8 cellular contexts compared by ENCODE assay signal in the genomic region with DNA sequence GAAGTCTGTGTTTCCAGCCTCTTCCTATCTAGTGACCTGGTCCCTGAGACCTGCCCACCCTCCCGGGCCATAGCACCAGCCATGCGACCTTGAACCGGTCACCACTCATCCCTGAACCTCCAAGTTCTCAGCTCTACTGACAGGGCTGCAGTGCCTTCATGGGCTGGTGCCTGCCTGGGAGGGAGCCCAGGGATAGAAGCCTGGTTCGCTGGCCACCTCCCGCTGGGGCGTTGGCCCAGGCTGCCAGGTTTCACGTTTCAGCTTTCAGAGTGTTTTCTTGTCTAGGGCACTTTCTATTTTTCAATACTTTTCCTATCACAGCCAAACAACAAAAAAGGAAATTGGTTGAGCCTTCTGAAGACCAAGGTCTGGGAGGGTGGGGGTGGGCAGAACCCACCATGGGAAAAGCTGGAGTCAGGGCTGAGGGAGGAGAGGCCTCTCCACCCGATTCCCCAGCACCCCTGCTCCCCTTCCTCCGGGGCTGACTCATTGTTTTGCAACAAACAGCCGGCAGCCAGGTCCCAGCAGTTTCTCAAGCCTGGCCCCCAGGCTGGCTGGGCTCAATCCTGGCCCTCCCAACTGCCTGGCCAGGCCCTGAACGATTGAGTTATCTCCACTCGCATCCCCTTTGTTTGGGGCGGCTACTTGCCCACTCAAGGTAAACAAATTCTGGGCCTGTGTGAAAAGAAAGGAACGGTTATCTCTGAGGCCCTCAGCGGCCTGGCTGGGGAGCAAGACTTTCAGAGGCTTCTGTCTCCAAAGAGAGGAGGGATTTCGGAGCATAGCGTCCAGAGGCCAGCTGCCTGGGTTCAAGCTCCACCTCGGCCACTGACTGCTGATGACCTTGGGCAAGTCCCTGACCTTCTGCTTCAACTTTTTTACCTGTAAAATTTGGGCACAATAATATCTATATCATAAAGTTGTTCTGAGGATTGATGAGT. TPM values are rescaled to one million over a fixed set of nuclear protein-coding genes. Genes with fewer than 3 reads are reported as not detected.
DNase-seq lines count a peak whose midpoint lies in the region; ATAC-seq and TF ChIP-seq lines count a peak whose summit lies in the region.

No MANE protein-coding gene starts in this region.

- H3K9me3 Mint-ChIP-seq in stimulated activated effector memory CD8-positive, alpha-beta T cell treated with anti-CD3 and anti-CD28 coated beads, Interleukin-12 subunit alpha, Interleukin-12 subunit beta, amount 100 ng/mL, for 72 hours: no peaks in the 10 kb centered on the region
- peaks cover 14% of the 10 kb centered on the region for H3K9me3 Mint-ChIP-seq in glutamatergic neuron (ENCODE audit: unreplicated experiment)

- no peaks in the 10 kb centered on the region for H3K79me2 ChIP-seq in PC-9 (ENCODE audit: low read depth)

- no peaks in the 10 kb centered on the region for H3K36me3 Mint-ChIP-seq in stimulated activated effector memory CD8-positive, alpha-beta T cell treated with anti-CD3 and anti-CD28 coated beads, Interleukin-12 subunit alpha, Interleukin-12 subunit beta, amount 100 ng/mL, for 72 hours
- H3K36me3 Mint-ChIP-seq in glutamatergic neuron (ENCODE audit: unreplicated experiment): peaks cover 12% of the 10 kb centered on the region

- peak; percentile 77 for DNase-seq in ACHN
- peak; percentile 90 to 91 for DNase-seq in PC-9
- DNase-seq in cardiac fibroblast (ENCODE audit: low read depth in 2 of 2): peak; percentile 86 to 93
- DNase-seq in kidney glomerular epithelial cell (lab: John Stamatoyannopoulos, UW): peak; percentile 70
- no peak for DNase-seq in stimulated activated effector memory CD8-positive, alpha-beta T cell treated with anti-CD3 and anti-CD28 coated beads, Interleukin-12 subunit alpha, Interleukin-12 subunit beta, amount 100 ng/mL, for 72 hours (ENCODE audit: low spot score in 2 of 2)
- DNase-seq in glutamatergic neuron: no peak

- peaks cover 73% of the 10 kb centered on the region for H3F3A ChIP-seq in PC-9 (ENCODE audit: insufficient read depth, low read depth)

- H3K9me2 ChIP-seq in PC-9 (ENCODE audit: insufficient read depth): no peaks in the 10 kb centered on the region

- intact Hi-C loops in PC-9 (cut with micrococcal nuclease; ENCODE audit: unreplicated experiment): loop anchor here (1.0 to 2.0 kb wide), 4 partner anchors 10 to 48 kb away; a partner anchor contains a TSS

- peaks cover 12% of the 10 kb centered on the region for H3K27me3 Mint-ChIP-seq in glutamatergic neuron (ENCODE audit: unreplicated experiment)

- H2AFZ ChIP-seq in PC-9: peak overlapping the region; percentile 48

- in situ Hi-C loops in ACHN (cut with HindIII; ENCODE audit: low pct_ligation_motif_present, low pct_unique_long_range_greater_than_20kb, low sequenced_read_pairs): no loop called here

- no peak overlapping the region for H3K4me3 Mint-ChIP-seq in stimulated activated effector memory CD8-positive, alpha-beta T cell treated with anti-CD3 and anti-CD28 coated beads, Interleukin-12 subunit alpha, Interleukin-12 subunit beta, amount 100 ng/mL, for 72 hours
- no peak overlapping the region for H3K4me3 Mint-ChIP-seq in glutamatergic neuron (ENCODE audit: unreplicated experiment)

- no peaks in the 10 kb centered on the region for H3K27me3 ChIP-seq in PC-9 (ENCODE audit: insufficient read depth, low read depth)

- H4K20me1 ChIP-seq in PC-9 (ENCODE audit: insufficient read depth): no peaks in the 10 kb centered on the region

- H3K4me1 ChIP-seq in HEK293 (ENCODE audit: control insufficient read depth, insufficient read depth, low read length) (peaks cover 11% of the 10 kb centered on the region; the same call in 1 of the 2 replicates), PC-9 (replicated peaks; ENCODE audit: insufficient read depth) (peaks cover 95% of the 10 kb centered on the region)

- POLR2A ChIA-PET in HEK293 (lab: Yijun Ruan, JAX): interaction anchor here (0.7 to 2.8 kb wide), 3 partner anchors 42 to 48 kb away, joined by 3 to 14 read pairs (median 10); a partner anchor contains a TSS
- POLR2A ChIA-PET in PC-9 (lab: Charles Lee; ENCODE audit: unreplicated experiment): interaction anchor here (0.6 to 0.7 kb wide), 4 partner anchors 39 to 82 kb away, joined by 3 to 8 read pairs (median 4); no protein-coding TSS in a partner anchor

- TSS peak; percentile 93 for BruUV-seq in PC-9 (replicated peaks; lab: Mats Ljungman, UMichigan)

- no peak for ATAC-seq in stimulated activated effector memory CD8-positive, alpha-beta T cell treated with anti-CD3 and anti-CD28 coated beads, Interleukin-12 subunit alpha, Interleukin-12 subunit beta, amount 100 ng/mL, for 72 hours
- ATAC-seq in HG03469 (IDR thresholded peaks at IDR 0.05; ENCODE audit: unreplicated experiment): no peak

- H3K9me3 ChIP-seq in HEK293 (ENCODE audit: control insufficient read depth, insufficient read depth, low read depth, low read length): no peaks in the 10 kb centered on the region
- no peaks in the 10 kb centered on the region for H3K9me3 ChIP-seq in PC-9 (ENCODE audit: insufficient read depth, low read depth)

- H3K36me3 ChIP-seq in HEK293 (ENCODE audit: control insufficient read depth in 2 of 2, insufficient read depth in 1 of 2, low read length in 2 of 2): no peaks in the 10 kb centered on the region
- H3K36me3 ChIP-seq in PC-9 (ENCODE audit: low read depth): no peaks in the 10 kb centered on the region

- CTCF ChIA-PET in HEK293 (lab: Yijun Ruan, JAX): interaction anchor here (0.6 to 4.0 kb wide), 4 partner anchors 9 to 351 kb away, joined by 3 to 23 read pairs (median 4); no protein-coding TSS in a partner anchor
- CTCF ChIA-PET in PC-9 (lab: Charles Lee): interaction anchor here (0.6 to 1.0 kb wide), 3 partner anchors 9 to 40 kb away, joined by 4 to 6 read pairs (median 4); no protein-coding TSS in a partner anchor

- no peak for TF ChIP-seq CTCF in HEK293 (tag by site-specific recombination; IDR thresholded peaks at IDR 0.05)
- no peak for TF ChIP-seq CTCF in PC-9 (conservative IDR thresholded peaks at IDR 0.05)
- TF ChIP-seq CTCF in cardiac fibroblast (IDR thresholded peaks at IDR 0.05; ENCODE audit: low read depth, low read length): no peak
- TF ChIP-seq CTCF in glutamatergic neuron (IDR thresholded peaks at IDR 0.05; ENCODE audit: partially characterized antibody, unreplicated experiment): no peak

- peak overlapping the region; percentile 78 for H3K4me2 ChIP-seq in PC-9

- H3K27ac ChIP-seq in HEK293 (ENCODE audit: extremely low read depth, low read depth, low read length) (peak overlapping the region; percentile 63), PC-9 (peak overlapping the region; percentile 88)

- peaks cover 62% of the 10 kb centered on the region for H3K4me1 Mint-ChIP-seq in stimulated activated effector memory CD8-positive, alpha-beta T cell treated with anti-CD3 and anti-CD28 coated beads, Interleukin-12 subunit alpha, Interleukin-12 subunit beta, amount 100 ng/mL, for 72 hours
- H3K4me1 Mint-ChIP-seq in glutamatergic neuron (ENCODE audit: low read depth, unreplicated experiment): no peaks in the 10 kb centered on the region

- H3K4me3 ChIP-seq in HEK293 (ENCODE audit: low read depth, low read length) (no peak overlapping the region), PC-9 (peak overlapping the region; percentile 33; the same call in 1 of the 2 replicates), cardiac fibroblast (replicated peaks in 1 of 2; ENCODE audit: low read depth in 2 of 2, low read length in 2 of 2) (no peak overlapping the region)

- peak overlapping the region; percentile 95 for H3K27ac Mint-ChIP-seq in stimulated activated effector memory CD8-positive, alpha-beta T cell treated with anti-CD3 and anti-CD28 coated beads, Interleukin-12 subunit alpha, Interleukin-12 subunit beta, amount 100 ng/mL, for 72 hours
- H3K27ac Mint-ChIP-seq in glutamatergic neuron (ENCODE audit: unreplicated experiment): no peak overlapping the region

TF ChIP-seq in HEK293, 187 proteins besides CTCF, POLR2A, EP300 and RAD21 (continues in another document):
- TF ChIP-seq, protein P1, sequence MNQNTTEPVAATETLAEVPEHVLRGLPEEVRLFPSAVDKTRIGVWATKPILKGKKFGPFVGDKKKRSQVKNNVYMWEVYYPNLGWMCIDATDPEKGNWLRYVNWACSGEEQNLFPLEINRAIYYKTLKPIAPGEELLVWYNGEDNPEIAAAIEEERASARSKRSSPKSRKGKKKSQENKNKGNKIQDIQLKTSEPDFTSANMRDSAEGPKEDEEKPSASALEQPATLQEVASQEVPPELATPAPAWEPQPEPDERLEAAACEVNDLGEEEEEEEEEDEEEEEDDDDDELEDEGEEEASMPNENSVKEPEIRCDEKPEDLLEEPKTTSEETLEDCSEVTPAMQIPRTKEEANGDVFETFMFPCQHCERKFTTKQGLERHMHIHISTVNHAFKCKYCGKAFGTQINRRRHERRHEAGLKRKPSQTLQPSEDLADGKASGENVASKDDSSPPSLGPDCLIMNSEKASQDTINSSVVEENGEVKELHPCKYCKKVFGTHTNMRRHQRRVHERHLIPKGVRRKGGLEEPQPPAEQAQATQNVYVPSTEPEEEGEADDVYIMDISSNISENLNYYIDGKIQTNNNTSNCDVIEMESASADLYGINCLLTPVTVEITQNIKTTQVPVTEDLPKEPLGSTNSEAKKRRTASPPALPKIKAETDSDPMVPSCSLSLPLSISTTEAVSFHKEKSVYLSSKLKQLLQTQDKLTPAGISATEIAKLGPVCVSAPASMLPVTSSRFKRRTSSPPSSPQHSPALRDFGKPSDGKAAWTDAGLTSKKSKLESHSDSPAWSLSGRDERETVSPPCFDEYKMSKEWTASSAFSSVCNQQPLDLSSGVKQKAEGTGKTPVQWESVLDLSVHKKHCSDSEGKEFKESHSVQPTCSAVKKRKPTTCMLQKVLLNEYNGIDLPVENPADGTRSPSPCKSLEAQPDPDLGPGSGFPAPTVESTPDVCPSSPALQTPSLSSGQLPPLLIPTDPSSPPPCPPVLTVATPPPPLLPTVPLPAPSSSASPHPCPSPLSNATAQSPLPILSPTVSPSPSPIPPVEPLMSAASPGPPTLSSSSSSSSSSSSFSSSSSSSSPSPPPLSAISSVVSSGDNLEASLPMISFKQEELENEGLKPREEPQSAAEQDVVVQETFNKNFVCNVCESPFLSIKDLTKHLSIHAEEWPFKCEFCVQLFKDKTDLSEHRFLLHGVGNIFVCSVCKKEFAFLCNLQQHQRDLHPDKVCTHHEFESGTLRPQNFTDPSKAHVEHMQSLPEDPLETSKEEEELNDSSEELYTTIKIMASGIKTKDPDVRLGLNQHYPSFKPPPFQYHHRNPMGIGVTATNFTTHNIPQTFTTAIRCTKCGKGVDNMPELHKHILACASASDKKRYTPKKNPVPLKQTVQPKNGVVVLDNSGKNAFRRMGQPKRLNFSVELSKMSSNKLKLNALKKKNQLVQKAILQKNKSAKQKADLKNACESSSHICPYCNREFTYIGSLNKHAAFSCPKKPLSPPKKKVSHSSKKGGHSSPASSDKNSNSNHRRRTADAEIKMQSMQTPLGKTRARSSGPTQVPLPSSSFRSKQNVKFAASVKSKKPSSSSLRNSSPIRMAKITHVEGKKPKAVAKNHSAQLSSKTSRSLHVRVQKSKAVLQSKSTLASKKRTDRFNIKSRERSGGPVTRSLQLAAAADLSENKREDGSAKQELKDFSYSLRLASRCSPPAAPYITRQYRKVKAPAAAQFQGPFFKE (tag by site-specific recombination; IDR thresholded peaks at IDR 0.05; ENCODE audit: borderline replicate concordance): no peak

RNA-seq across cellular contexts. Expression of a gene that starts 47.5 kb away (rescaled TPM):
- total RNA-seq in PC-9 (2021) (31.3 and 34.3 TPM in 2 replicates), glutamatergic neuron (ENCODE audit: unreplicated experiment) (0.88 TPM)

Comparison
In these comparisons a context has a peak if more than half of its experiments do, and no peak if none do; other contexts are left out.
1. DNase-seq: peak in ACHN (single experiment), PC-9 (2 of 2), cardiac fibroblast (2 of 2) and kidney glomerular epithelial cell (single experiment); none in stimulated activated effector memory CD8-positive, alpha-beta T cell treated with anti-CD3 and anti-CD28 coated beads, Interleukin-12 subunit alpha, Interleukin-12 subunit beta, amount 100 ng/mL, for 72 hours (0 of 2) and glutamatergic neuron (single experiment).
2. RNA of a gene that starts 47.5 kb away (total RNA-seq): 31.3 to 34.3 TPM in PC-9; 0.88 TPM in glutamatergic neuron (single experiment); every median in the first group is over 10 times any median in the second.